ENCODE assay signal across 14 cellular contexts in the genomic region with DNA sequence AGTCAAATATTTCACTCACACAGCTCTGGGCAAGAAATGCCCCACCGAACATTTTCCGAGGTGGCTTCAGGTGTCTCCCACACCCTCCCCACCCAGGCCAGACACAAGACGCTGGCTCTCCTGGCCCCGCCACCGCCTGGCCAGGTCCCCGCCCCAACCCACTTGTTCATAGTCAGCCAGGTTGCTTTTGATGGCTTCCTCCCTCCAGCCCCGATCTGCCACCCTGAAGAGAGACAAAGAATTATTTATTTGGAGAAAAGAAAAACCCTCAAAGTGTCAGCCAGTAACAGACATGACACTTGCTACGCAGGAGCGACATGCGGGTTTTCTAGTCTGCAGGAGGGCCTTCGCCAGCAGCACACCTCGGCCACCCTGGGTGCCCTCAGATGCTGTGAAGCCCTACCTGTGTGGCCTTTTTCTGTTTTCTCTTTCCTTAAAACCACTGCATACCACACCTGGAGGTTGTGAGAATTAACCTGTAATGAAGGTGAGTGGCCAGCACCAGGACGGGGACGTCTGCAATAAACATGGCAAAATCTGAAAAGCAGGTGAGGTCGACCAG. TPM values are rescaled to one million over a fixed set of nuclear protein-coding genes. Genes with fewer than 3 reads are reported as not detected.
DNase-seq lines count a peak whose midpoint lies in the region; ATAC-seq and TF ChIP-seq lines count a peak whose summit lies in the region.
"Had no signal": no experiment of that assay in that cellular context is flagged by ENCODE, and none has a peak within 500 bp of the region (broad histone marks: within the 10 kb centered on the region; RNA-seq: fewer than 3 reads in every experiment).

No MANE protein-coding gene starts in this region.

- H4K20me1 ChIP-seq in GM23338 (replicated peaks; ENCODE audit: insufficient read depth): peaks cover 20% of the 10 kb centered on the region; the same call in 1 of the 2 replicates

- H3K9me3 Mint-ChIP-seq in GM23338: no peaks in the 10 kb centered on the region; the same call in 2 of the 3 replicates

- H3F3A ChIP-seq in GM23338 (replicated peaks; ENCODE audit: low read depth): peaks cover 18% of the 10 kb centered on the region

- no peaks in the 10 kb centered on the region for H3K9me2 ChIP-seq in GM23338 (ENCODE audit: insufficient read depth)

- H2AFZ ChIP-seq in GM23338: no peak overlapping the region

- peaks cover 97% of the 10 kb centered on the region for H3K79me2 ChIP-seq in GM23338 (replicated peaks; ENCODE audit: insufficient read depth)

- H3K36me3 ChIP-seq in GM23338 (ENCODE audit: insufficient read depth): no peaks in the 10 kb centered on the region
- peaks cover 66% of the 10 kb centered on the region for H3K36me3 ChIP-seq in WERI-Rb-1
- H3K36me3 ChIP-seq: prostate gland had no signal

- H3K4me3 Mint-ChIP-seq in GM23338: peak overlapping the region; percentile 61

- peaks cover 71% of the 10 kb centered on the region for H3K4me1 ChIP-seq in GM23338 (ENCODE audit: insufficient read depth)

- peak overlapping the region; percentile 44 for H3K4me3 ChIP-seq in GM23338
- H3K4me3 ChIP-seq in WERI-Rb-1 (ENCODE audit: low read depth, low read length): no peak overlapping the region
- 0 out of 2 replicates have a peak overlapping the region, but pooled peaks have one; percentile 9 for H3K4me3 ChIP-seq in iPS-18c (ENCODE audit: insufficient read depth, low read depth, low read length)
- H3K4me3 ChIP-seq: prostate gland, tibial nerve had no signal

- H3K27ac Mint-ChIP-seq in GM23338: peak overlapping the region; percentile 94

- peak; percentile 37 for DNase-seq in GM23338 (ENCODE audit: low spot score)
- DNase-seq in WERI-Rb-1: peak; percentile 42
- DNase-seq in retina: peak; percentile 41
- DNase-seq in NCI-H226: no peak
- DNase-seq in stimulated activated CD4-positive, alpha-beta T cell treated with anti-CD3 and anti-CD28 coated beads, Interleukin-2, amount 100 ng/mL, for 24 hours: no peak
- no peak for DNase-seq in COLO829 (ENCODE audit: low spot score)
- DNase-seq: DND-41, NCI-H1436, NCI-H345 had no signal

- H3K9me3 ChIP-seq in WERI-Rb-1 (ENCODE audit: severe bottlenecking) (no peaks in the 10 kb centered on the region), iPS-18c (ENCODE audit: control insufficient read depth, insufficient read depth, low read length) (no peaks in the 10 kb centered on the region)
- H3K9me3 ChIP-seq: prostate gland, tibial nerve had no signal

- peaks cover 28% of the 10 kb centered on the region for H3K36me3 Mint-ChIP-seq in GM23338 (ENCODE audit: low read depth)

- H3K27ac ChIP-seq in GM23338 (ENCODE audit: low read depth): peak overlapping the region; percentile 98
- H3K27ac ChIP-seq in WERI-Rb-1: peak overlapping the region; percentile 94
- H3K27ac ChIP-seq: KMS-11 had no signal

- H3K27me3 ChIP-seq in GM23338 (ENCODE audit: insufficient read depth) (no peaks in the 10 kb centered on the region), WERI-Rb-1 (ENCODE audit: insufficient read depth, low read depth, severe bottlenecking) (no peaks in the 10 kb centered on the region)
- H3K27me3 ChIP-seq: tibial nerve had no signal

- H3K27me3 Mint-ChIP-seq in GM23338 (ENCODE audit: insufficient read depth, low read depth, poor library complexity): peaks cover 13% of the 10 kb centered on the region

- H3K4me1 Mint-ChIP-seq in GM23338: peaks cover 72% of the 10 kb centered on the region

- TF ChIP-seq CTCF in GM23338 (conservative IDR thresholded peaks at IDR 0.05; ENCODE audit: low read depth in 2 of 2): no peak
- no peak for TF ChIP-seq CTCF in WERI-Rb-1 (IDR thresholded peaks at IDR 0.05; ENCODE audit: low read depth, low read length)

- H3K4me2 ChIP-seq in GM23338: peak overlapping the region; percentile 78

- ATAC-seq in GM23338: peak; percentile 12
- ATAC-seq in GM21360 (IDR thresholded peaks at IDR 0.05; ENCODE audit: unreplicated experiment): no peak

TF ChIP-seq in GM23338, 12 proteins besides CTCF, POLR2A, EP300 and RAD21:
- TF ChIP-seq, protein P1, sequence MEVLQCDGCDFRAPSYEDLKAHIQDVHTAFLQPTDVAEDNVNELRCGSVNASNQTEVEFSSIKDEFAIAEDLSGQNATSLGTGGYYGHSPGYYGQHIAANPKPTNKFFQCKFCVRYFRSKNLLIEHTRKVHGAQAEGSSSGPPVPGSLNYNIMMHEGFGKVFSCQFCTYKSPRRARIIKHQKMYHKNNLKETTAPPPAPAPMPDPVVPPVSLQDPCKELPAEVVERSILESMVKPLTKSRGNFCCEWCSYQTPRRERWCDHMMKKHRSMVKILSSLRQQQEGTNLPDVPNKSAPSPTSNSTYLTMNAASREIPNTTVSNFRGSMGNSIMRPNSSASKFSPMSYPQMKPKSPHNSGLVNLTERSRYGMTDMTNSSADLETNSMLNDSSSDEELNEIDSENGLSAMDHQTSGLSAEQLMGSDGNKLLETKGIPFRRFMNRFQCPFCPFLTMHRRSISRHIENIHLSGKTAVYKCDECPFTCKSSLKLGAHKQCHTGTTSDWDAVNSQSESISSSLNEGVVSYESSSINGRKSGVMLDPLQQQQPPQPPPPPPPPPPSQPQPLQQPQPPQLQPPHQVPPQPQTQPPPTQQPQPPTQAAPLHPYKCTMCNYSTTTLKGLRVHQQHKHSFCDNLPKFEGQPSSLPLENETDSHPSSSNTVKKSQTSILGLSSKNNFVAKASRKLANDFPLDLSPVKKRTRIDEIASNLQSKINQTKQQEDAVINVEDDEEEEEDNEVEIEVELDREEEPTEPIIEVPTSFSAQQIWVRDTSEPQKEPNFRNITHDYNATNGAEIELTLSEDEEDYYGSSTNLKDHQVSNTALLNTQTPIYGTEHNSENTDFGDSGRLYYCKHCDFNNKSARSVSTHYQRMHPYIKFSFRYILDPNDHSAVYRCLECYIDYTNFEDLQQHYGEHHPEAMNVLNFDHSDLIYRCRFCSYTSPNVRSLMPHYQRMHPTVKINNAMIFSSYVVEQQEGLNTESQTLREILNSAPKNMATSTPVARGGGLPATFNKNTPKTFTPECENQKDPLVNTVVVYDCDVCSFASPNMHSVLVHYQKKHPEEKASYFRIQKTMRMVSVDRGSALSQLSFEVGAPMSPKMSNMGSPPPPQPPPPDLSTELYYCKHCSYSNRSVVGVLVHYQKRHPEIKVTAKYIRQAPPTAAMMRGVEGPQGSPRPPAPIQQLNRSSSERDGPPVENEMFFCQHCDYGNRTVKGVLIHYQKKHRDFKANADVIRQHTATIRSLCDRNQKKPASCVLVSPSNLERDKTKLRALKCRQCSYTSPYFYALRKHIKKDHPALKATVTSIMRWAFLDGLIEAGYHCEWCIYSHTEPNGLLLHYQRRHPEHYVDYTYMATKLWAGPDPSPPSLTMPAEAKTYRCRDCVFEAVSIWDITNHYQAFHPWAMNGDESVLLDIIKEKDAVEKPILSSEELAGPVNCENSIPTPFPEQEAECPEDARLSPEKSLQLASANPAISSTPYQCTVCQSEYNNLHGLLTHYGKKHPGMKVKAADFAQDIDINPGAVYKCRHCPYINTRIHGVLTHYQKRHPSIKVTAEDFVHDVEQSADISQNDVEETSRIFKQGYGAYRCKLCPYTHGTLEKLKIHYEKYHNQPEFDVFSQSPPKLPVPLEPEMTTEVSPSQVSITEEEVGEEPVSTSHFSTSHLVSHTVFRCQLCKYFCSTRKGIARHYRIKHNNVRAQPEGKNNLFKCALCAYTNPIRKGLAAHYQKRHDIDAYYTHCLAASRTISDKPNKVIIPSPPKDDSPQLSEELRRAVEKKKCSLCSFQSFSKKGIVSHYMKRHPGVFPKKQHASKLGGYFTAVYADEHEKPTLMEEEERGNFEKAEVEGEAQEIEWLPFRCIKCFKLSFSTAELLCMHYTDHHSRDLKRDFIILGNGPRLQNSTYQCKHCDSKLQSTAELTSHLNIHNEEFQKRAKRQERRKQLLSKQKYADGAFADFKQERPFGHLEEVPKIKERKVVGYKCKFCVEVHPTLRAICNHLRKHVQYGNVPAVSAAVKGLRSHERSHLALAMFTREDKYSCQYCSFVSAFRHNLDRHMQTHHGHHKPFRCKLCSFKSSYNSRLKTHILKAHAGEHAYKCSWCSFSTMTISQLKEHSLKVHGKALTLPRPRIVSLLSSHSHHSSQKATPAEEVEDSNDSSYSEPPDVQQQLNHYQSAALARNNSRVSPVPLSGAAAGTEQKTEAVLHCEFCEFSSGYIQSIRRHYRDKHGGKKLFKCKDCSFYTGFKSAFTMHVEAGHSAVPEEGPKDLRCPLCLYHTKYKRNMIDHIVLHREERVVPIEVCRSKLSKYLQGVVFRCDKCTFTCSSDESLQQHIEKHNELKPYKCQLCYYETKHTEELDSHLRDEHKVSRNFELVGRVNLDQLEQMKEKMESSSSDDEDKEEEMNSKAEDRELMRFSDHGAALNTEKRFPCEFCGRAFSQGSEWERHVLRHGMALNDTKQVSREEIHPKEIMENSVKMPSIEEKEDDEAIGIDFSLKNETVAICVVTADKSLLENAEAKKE (CRISPR knock-in tag; IDR thresholded peaks at IDR 0.05): no peak
- no peak for TF ChIP-seq EZH2 (IDR thresholded peaks at IDR 0.05; ENCODE audit: low read depth, unreplicated experiment)
- TF ChIP-seq, protein P2, sequence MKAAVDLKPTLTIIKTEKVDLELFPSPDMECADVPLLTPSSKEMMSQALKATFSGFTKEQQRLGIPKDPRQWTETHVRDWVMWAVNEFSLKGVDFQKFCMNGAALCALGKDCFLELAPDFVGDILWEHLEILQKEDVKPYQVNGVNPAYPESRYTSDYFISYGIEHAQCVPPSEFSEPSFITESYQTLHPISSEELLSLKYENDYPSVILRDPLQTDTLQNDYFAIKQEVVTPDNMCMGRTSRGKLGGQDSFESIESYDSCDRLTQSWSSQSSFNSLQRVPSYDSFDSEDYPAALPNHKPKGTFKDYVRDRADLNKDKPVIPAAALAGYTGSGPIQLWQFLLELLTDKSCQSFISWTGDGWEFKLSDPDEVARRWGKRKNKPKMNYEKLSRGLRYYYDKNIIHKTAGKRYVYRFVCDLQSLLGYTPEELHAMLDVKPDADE (IDR thresholded peaks at IDR 0.05): no peak
- TF ChIP-seq ZNF114 (CRISPR knock-in tag; IDR thresholded peaks at IDR 0.05): no peak
- no peak for TF ChIP-seq POLR2AphosphoS5 (IDR thresholded peaks at IDR 0.05; ENCODE audit: low read depth)
- TF ChIP-seq STAT1 (IDR thresholded peaks at IDR 0.05; ENCODE audit: unreplicated experiment): no peak
- TF ChIP-seq NANOG (IDR thresholded peaks at IDR 0.05; ENCODE audit: borderline replicate concordance): no peak

RNA-seq across cellular contexts. Expression of a gene that starts 27.2 kb away (rescaled TPM):
- 47.4 and 59.5 TPM in 2 replicates for total RNA-seq in GM23338 (2014; rRNA removed; shearing (Covaris generic))
- 68.6 and 82.3 TPM in 2 replicates for polyA plus RNA-seq in GM23338 (2016; fragmentation: Nextera tagmentation; extraction: Ambion mirVana)

Comparison
In these comparisons a context has a peak if more than half of its experiments do, and no peak if none do; other contexts are left out.
1. DNase-seq: peak in GM23338 (single experiment), WERI-Rb-1 (single experiment) and retina (single experiment); none in NCI-H226 (single experiment), stimulated activated CD4-positive, alpha-beta T cell treated with anti-CD3 and anti-CD28 coated beads, Interleukin-2, amount 100 ng/mL, for 24 hours (0 of 2) and COLO829 (single experiment).